ENCODE assay signal across 8 cellular contexts in genomic region chr1:52602328-52603300, GRCh38. TPM values are rescaled to one million over a fixed set of nuclear protein-coding genes. Genes with fewer than 3 reads are reported as not detected.
DNase-seq lines count a peak whose midpoint lies in the region; ATAC-seq and TF ChIP-seq lines count a peak whose summit lies in the region.

GPX7 (plus strand) TSS chr1:52602371; CDS start chr1:52602410, 39 bp downstream.

- H3K36me3 ChIP-seq in GM06990 (ENCODE audit: control insufficient read depth, insufficient read depth, low read length) (peaks cover 3% of the 10 kb centered on the region), fibroblast of lung (ENCODE audit: control insufficient read depth, insufficient read depth, low read length) (no peaks in the 10 kb centered on the region)

- no peaks in the 10 kb centered on the region for H3K27me3 Mint-ChIP-seq in activated T-cell treated with anti-CD3 and anti-CD28 coated beads, Interleukin-2, amount 50 U/mL, for 72 hours (ENCODE audit: low read depth)
- H3K27me3 Mint-ChIP-seq in naive thymus-derived CD8-positive, alpha-beta T cell, result no peaks in the 10 kb centered on the region

- no peaks in the 10 kb centered on the region for H4K20me1 ChIP-seq in fibroblast of lung (ENCODE audit: control insufficient read depth, extremely low read depth, insufficient read depth, low read length)

- H3K9ac ChIP-seq in fibroblast of lung (ENCODE audit: insufficient read depth, low read length), result peak within 1 kb of the TSS; percentile 78

- DNase-seq in GM06990 (ENCODE audit: extremely low read depth, insufficient read length) (peak; percentile 59), NCI-H446 treated with DMSO at 0.1 percent for 48 hours (lab: John Stamatoyannopoulos, UW) (peak; percentile 20), fibroblast of lung (ENCODE audit: low read depth in 2 of 2) (peak; percentile 68 to 69), HK-2 (ENCODE audit: unreplicated experiment) (no peak)
- peak; percentile 75 to 76 for DNase-seq in activated T-cell treated with anti-CD3 and anti-CD28 coated beads, Interleukin-2, amount 50 U/mL, for 72 hours
- DNase-seq in naive thymus-derived CD8-positive, alpha-beta T cell, result peak; percentile 43 to 82 (median 64)
- DNase-seq in stimulated activated effector memory CD8-positive, alpha-beta T cell treated with anti-CD3 and anti-CD28 coated beads, Interleukin-12 subunit alpha, Interleukin-12 subunit beta, amount 100 ng/mL, for 72 hours (ENCODE audit: low spot score in 2 of 2), result peak; percentile 40 to 76

- POLR2A ChIA-PET in naive thymus-derived CD8-positive, alpha-beta T cell (lab: Charles Lee), result interaction anchor here (0.7 to 3.3 kb wide), 16 partner anchors 12 to 236 kb away, joined by 3 to 36 read pairs (median 5); partner anchors contain the start of genes SHISAL2A and TUT4

- no peaks in the 10 kb centered on the region for H3K27me3 ChIP-seq in GM06990 (replicated peaks; ENCODE audit: control insufficient read depth, insufficient read depth, low read length)
- H3K27me3 ChIP-seq in fibroblast of lung (ENCODE audit: control insufficient read depth, insufficient read depth, low read length), result no peaks in the 10 kb centered on the region

- peaks cover 1 to 2% of the 10 kb centered on the region in 2 donors for H3K36me3 Mint-ChIP-seq in activated T-cell treated with anti-CD3 and anti-CD28 coated beads, Interleukin-2, amount 50 U/mL, for 72 hours (ENCODE audit: insufficient read depth in 2 of 2)
- peaks cover 0 to 20% (median 4%) of the 10 kb centered on the region in 3 donors for H3K36me3 Mint-ChIP-seq in naive thymus-derived CD8-positive, alpha-beta T cell
- H3K36me3 Mint-ChIP-seq in stimulated activated effector memory CD8-positive, alpha-beta T cell treated with anti-CD3 and anti-CD28 coated beads, Interleukin-12 subunit alpha, Interleukin-12 subunit beta, amount 100 ng/mL, for 72 hours, result peaks cover 5% of the 10 kb centered on the region

- peaks cover 6% of the 10 kb centered on the region for H3K4me1 ChIP-seq in fibroblast of lung (ENCODE audit: control insufficient read depth, extremely low read depth, insufficient read depth, low read length)

- peak within 1 kb of the TSS; percentile 85 for H3K4me2 ChIP-seq in fibroblast of lung (ENCODE audit: extremely low read depth, insufficient read depth, low read length)

- H3K4me3 Mint-ChIP-seq in activated T-cell treated with anti-CD3 and anti-CD28 coated beads, Interleukin-2, amount 50 U/mL, for 72 hours, result peak within 1 kb of the TSS; percentile 90 to 92
- peak within 1 kb of the TSS; percentile 72 to 92 (median 89) for H3K4me3 Mint-ChIP-seq in naive thymus-derived CD8-positive, alpha-beta T cell
- peak within 1 kb of the TSS; percentile 80 for H3K4me3 Mint-ChIP-seq in stimulated activated effector memory CD8-positive, alpha-beta T cell treated with anti-CD3 and anti-CD28 coated beads, Interleukin-12 subunit alpha, Interleukin-12 subunit beta, amount 100 ng/mL, for 72 hours

- H3K4me3 ChIP-seq in GM06990 (replicated peaks; ENCODE audit: low read depth, low read length), result peak within 1 kb of the TSS; percentile 63
- peak within 1 kb of the TSS; percentile 35 to 55 (median 46) for H3K4me3 ChIP-seq in fibroblast of lung (replicated peaks in 1 of 4; ENCODE audit: control extremely low read depth in 1 of 4, insufficient read depth in 1 of 4, low read depth in 3 of 4, low read length in 4 of 4)

- H3K9me3 Mint-ChIP-seq in activated T-cell treated with anti-CD3 and anti-CD28 coated beads, Interleukin-2, amount 50 U/mL, for 72 hours, result no peaks in the 10 kb centered on the region
- H3K9me3 Mint-ChIP-seq in naive thymus-derived CD8-positive, alpha-beta T cell, result no peaks in the 10 kb centered on the region
- no peaks in the 10 kb centered on the region for H3K9me3 Mint-ChIP-seq in stimulated activated effector memory CD8-positive, alpha-beta T cell treated with anti-CD3 and anti-CD28 coated beads, Interleukin-12 subunit alpha, Interleukin-12 subunit beta, amount 100 ng/mL, for 72 hours

- H2AFZ ChIP-seq in fibroblast of lung (ENCODE audit: low read length), result peak within 1 kb of the TSS; percentile 92

- no peaks in the 10 kb centered on the region for H3K79me2 ChIP-seq in fibroblast of lung (ENCODE audit: control insufficient read depth, insufficient read depth, low read length)

- peak within 1 kb of the TSS; percentile 46 for H3K27ac ChIP-seq in fibroblast of lung (ENCODE audit: insufficient read depth, low read length)

- H3K9me3 ChIP-seq in fibroblast of lung (ENCODE audit: control insufficient read depth, insufficient read depth, low read depth, low read length), result no peaks in the 10 kb centered on the region

- peak within 1 kb of the TSS; percentile 79 for H3K27ac Mint-ChIP-seq in activated T-cell treated with anti-CD3 and anti-CD28 coated beads, Interleukin-2, amount 50 U/mL, for 72 hours
- peak within 1 kb of the TSS; percentile 84 to 97 (median 96) for H3K27ac Mint-ChIP-seq in naive thymus-derived CD8-positive, alpha-beta T cell
- peak within 1 kb of the TSS; percentile 93 for H3K27ac Mint-ChIP-seq in stimulated activated effector memory CD8-positive, alpha-beta T cell treated with anti-CD3 and anti-CD28 coated beads, Interleukin-12 subunit alpha, Interleukin-12 subunit beta, amount 100 ng/mL, for 72 hours

- TF ChIP-seq CTCF in GM06990 (IDR thresholded peaks at IDR 0.05; ENCODE audit: insufficient read depth, low read length, poor library complexity, severe bottlenecking), result no peak
- TF ChIP-seq CTCF in fibroblast of lung (conservative IDR thresholded peaks at IDR 0.05 in 1 of 2, IDR thresholded peaks at IDR 0.05 in 1 of 2; ENCODE audit: low read depth in 1 of 2, low read length in 2 of 2), result no peak

- H3K4me1 Mint-ChIP-seq in activated T-cell treated with anti-CD3 and anti-CD28 coated beads, Interleukin-2, amount 50 U/mL, for 72 hours (ENCODE audit: low read depth), result peaks cover 52% of the 10 kb centered on the region
- peaks cover 26 to 55% (median 53%) of the 10 kb centered on the region in 4 donors for H3K4me1 Mint-ChIP-seq in naive thymus-derived CD8-positive, alpha-beta T cell
- H3K4me1 Mint-ChIP-seq in stimulated activated effector memory CD8-positive, alpha-beta T cell treated with anti-CD3 and anti-CD28 coated beads, Interleukin-12 subunit alpha, Interleukin-12 subunit beta, amount 100 ng/mL, for 72 hours, result peaks cover 42% of the 10 kb centered on the region

- peak; percentile 80 to 83 for ATAC-seq in activated T-cell treated with anti-CD3 and anti-CD28 coated beads, Interleukin-2, amount 50 U/mL, for 72 hours (replicated peaks in 1 of 2)
- ATAC-seq in naive thymus-derived CD8-positive, alpha-beta T cell, result peak; percentile 83 to 86
- ATAC-seq in stimulated activated effector memory CD8-positive, alpha-beta T cell treated with anti-CD3 and anti-CD28 coated beads, Interleukin-12 subunit alpha, Interleukin-12 subunit beta, amount 100 ng/mL, for 72 hours, result peak; percentile 74
- no peak for ATAC-seq in GM18870 (IDR thresholded peaks at IDR 0.05; ENCODE audit: unreplicated experiment)

RNA-seq across cellular contexts. Expression of gene GPX7, which starts in this region (rescaled TPM):
- total RNA-seq in activated T-cell treated with anti-CD3 and anti-CD28 coated beads, Interleukin-2, amount 50 U/mL, for 72 hours, result 10 to 100 TPM; 26.3 to 27.6 TPM
- total RNA-seq in fibroblast of lung, result 18.7 and 30.6 TPM in 2 replicates
- 11.6 and 28.9 TPM in 2 replicates for polyA plus RNA-seq in fibroblast of lung
- 7.6 and 21.1 TPM in 2 replicates for polyA plus RNA-seq in fibroblast of lung (2012)
- polyA minus RNA-seq in fibroblast of lung (ENCODE audit: low replicate concordance), result 8.5 and 30.0 TPM in 2 replicates
- total RNA-seq in naive thymus-derived CD8-positive, alpha-beta T cell, result 10 to 100 TPM; 25.0 to 30.4 TPM
- 10 to 100 TPM; 30.2 to 34.5 (median 30.3) TPM for polyA plus RNA-seq in naive thymus-derived CD8-positive, alpha-beta T cell
